In the genomic region with DNA sequence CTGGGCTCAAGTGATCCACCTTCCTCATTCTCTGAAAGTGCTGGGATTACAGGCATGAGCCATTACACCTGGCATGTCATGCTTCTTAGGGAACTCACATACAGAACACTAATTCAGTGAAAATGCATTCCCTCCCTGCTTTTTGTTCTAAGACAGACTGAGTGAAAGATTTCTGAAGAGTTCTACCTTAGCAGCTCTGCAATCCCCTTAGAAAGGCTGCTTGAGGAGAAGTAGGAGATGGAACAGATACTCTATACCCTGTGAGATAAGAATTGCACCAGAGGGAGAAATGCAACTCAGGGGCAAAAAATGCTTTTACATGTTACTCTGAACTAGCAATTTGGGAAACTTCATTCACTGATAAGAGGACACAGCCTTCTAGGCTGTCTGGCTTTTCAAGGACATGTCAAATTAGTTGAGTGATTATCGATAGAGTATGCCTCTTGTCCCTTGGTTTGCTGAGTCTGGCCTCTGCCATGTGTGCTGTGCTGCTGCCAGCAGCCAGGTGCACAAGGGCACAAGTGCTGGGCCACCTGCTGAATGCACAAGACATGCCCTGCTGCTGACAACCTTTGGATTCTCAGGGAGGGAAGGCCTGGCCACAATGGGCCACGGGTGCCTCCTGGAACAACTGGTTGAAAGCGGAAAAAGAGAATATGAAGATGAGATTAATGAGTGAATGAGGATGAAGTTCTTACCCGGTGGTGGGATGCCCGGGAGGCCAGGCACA, we compare ENCODE assay signal across 16 cellular contexts. TPM values are rescaled to one million over a fixed set of nuclear protein-coding genes. Genes with fewer than 3 reads are reported as not detected.
A peak's percentile ranks its signal among the peaks of the same experiment; 100 is the strongest.
DNase-seq lines count a peak whose midpoint lies in the region; ATAC-seq and TF ChIP-seq lines count a peak whose summit lies in the region.
"Had no signal": no experiment of that assay in that cellular context is flagged by ENCODE, and none has a peak within 500 bp of the region (broad histone marks: within the 10 kb centered on the region; RNA-seq: fewer than 3 reads in every experiment).

No MANE protein-coding gene starts in this region.

- H3K27me3 Mint-ChIP-seq in WTC11 (ENCODE audit: low read depth) = no peaks in the 10 kb centered on the region
- no peaks in the 10 kb centered on the region for H3K27me3 Mint-ChIP-seq in nephron progenitor cell (ENCODE audit: low read depth, poor library complexity)

- H3K36me3 Mint-ChIP-seq in WTC11 = peaks cover 17% of the 10 kb centered on the region
- peaks cover 29% of the 10 kb centered on the region for H3K36me3 Mint-ChIP-seq in nephron progenitor cell (ENCODE audit: low read depth)

- peak; percentile 0 for DNase-seq in NCI-H1105 treated with DMSO at 0.1 percent for 48 hours (lab: John Stamatoyannopoulos, UW)
- DNase-seq in NCI-H1105 (lab: John Stamatoyannopoulos, UW) = no peak
- peak; percentile 27 for DNase-seq in DMS79 treated with DMSO at 0.1 percent for 48 hours (lab: John Stamatoyannopoulos, UW)
- DNase-seq in WTC11 (ENCODE audit: low spot score) = no peak
- no peak for DNase-seq in nephron progenitor cell
- no peak for DNase-seq in stimulated activated CD4-positive, alpha-beta T cell treated with anti-CD3 and anti-CD28 coated beads, Interleukin-15, amount 100 ng/mL, for 24 hours
- DNase-seq in GM10248 (ENCODE audit: extremely low spot score) = no peak
- DNase-seq: Calu3; GDM1; NCI-H1436 treated with DMSO at 0.1 percent for 48 hours; NCI-H524; NK-92 treated with Interleukin-12 subunit alpha and Interleukin-12 subunit beta, amount 100 ng/mL, for 24 hours; OCI-M1; SJCRH30 had no signal

- H3K9me3 Mint-ChIP-seq in WTC11 = no peaks in the 10 kb centered on the region
- H3K9me3 Mint-ChIP-seq in nephron progenitor cell = no peaks in the 10 kb centered on the region
- H3K9me3 Mint-ChIP-seq: GM23338 had no signal

- H3K27ac Mint-ChIP-seq in WTC11 (peak overlapping the region; percentile 84; the same call in 1 of the 2 replicates), nephron progenitor cell (peak overlapping the region; percentile 96)
- H3K27ac Mint-ChIP-seq: GM23338 had no signal

- H3K4me1 Mint-ChIP-seq in WTC11 (peaks cover 11% of the 10 kb centered on the region), nephron progenitor cell (no peaks in the 10 kb centered on the region)

- ATAC-seq in WTC11 (no peak), GM21381 (IDR thresholded peaks at IDR 0.05; ENCODE audit: unreplicated experiment) (no peak)
- ATAC-seq: GM23338 had no signal

- CTCF ChIA-PET in WTC11 (lab: Charles Lee) (no interaction called here), GM10248 (lab: Yijun Ruan, JAX) (no interaction called here)

- POLR2A ChIA-PET in WTC11 (lab: Charles Lee) (no interaction called here), GM10248 (lab: Yijun Ruan, JAX) (interaction anchor here (1.3 kb wide), 1 partner anchor 18 kb away, joined by 3 read pairs; the partner anchor contains the start of gene UQCC5)

- H3K4me3 Mint-ChIP-seq in WTC11 (no peak overlapping the region), nephron progenitor cell (no peak overlapping the region)
- H3K4me3 Mint-ChIP-seq: GM23338 had no signal

- no peak for TF ChIP-seq CTCF in WTC11 (IDR thresholded peaks at IDR 0.05)
- TF ChIP-seq CTCF in nephron progenitor cell (IDR thresholded peaks at IDR 0.05) = no peak
- no peak for TF ChIP-seq CTCF in GM10248 (IDR thresholded peaks at IDR 0.05; ENCODE audit: control extremely low read depth, extremely low read depth, low read depth, missing control alignments)

TF ChIP-seq in WTC11, 78 proteins besides CTCF, POLR2A, EP300 and RAD21:
- TF ChIP-seq USF1 (CRISPR knock-in tag; IDR thresholded peaks at IDR 0.05) (no peak), FOXP4 (CRISPR knock-in tag; IDR thresholded peaks at IDR 0.05) (no peak), KAT7 (CRISPR knock-in tag; IDR thresholded peaks at IDR 0.05; ENCODE audit: borderline replicate concordance) (no peak), ZNF396 (CRISPR knock-in tag; IDR thresholded peaks at IDR 0.05; ENCODE audit: borderline replicate concordance) (no peak), FOXP1 (CRISPR knock-in tag; IDR thresholded peaks at IDR 0.05; ENCODE audit: borderline replicate concordance) (no peak), GTF2I (CRISPR knock-in tag; conservative IDR thresholded peaks at IDR 0.05) (no peak), CDX4 (CRISPR knock-in tag; IDR thresholded peaks at IDR 0.05; ENCODE audit: borderline replicate concordance) (no peak), ATF1 (CRISPR knock-in tag; IDR thresholded peaks at IDR 0.05) (no peak), HMGA2 (CRISPR knock-in tag; IDR thresholded peaks at IDR 0.05) (no peak), CBFB (CRISPR knock-in tag; IDR thresholded peaks at IDR 0.05; ENCODE audit: low read depth) (no peak), NFYB (CRISPR knock-in tag; conservative IDR thresholded peaks at IDR 0.05; ENCODE audit: low read depth) (no peak), SMAD4 (CRISPR knock-in tag; IDR thresholded peaks at IDR 0.05) (no peak), NFE2L1 (CRISPR knock-in tag; IDR thresholded peaks at IDR 0.05) (no peak), CREM (CRISPR knock-in tag; IDR thresholded peaks at IDR 0.05) (no peak), TEAD1 (CRISPR knock-in tag; IDR thresholded peaks at IDR 0.05) (no peak), JAZF1 (CRISPR knock-in tag; IDR thresholded peaks at IDR 0.05) (no peak)
- TF ChIP-seq, protein P1, sequence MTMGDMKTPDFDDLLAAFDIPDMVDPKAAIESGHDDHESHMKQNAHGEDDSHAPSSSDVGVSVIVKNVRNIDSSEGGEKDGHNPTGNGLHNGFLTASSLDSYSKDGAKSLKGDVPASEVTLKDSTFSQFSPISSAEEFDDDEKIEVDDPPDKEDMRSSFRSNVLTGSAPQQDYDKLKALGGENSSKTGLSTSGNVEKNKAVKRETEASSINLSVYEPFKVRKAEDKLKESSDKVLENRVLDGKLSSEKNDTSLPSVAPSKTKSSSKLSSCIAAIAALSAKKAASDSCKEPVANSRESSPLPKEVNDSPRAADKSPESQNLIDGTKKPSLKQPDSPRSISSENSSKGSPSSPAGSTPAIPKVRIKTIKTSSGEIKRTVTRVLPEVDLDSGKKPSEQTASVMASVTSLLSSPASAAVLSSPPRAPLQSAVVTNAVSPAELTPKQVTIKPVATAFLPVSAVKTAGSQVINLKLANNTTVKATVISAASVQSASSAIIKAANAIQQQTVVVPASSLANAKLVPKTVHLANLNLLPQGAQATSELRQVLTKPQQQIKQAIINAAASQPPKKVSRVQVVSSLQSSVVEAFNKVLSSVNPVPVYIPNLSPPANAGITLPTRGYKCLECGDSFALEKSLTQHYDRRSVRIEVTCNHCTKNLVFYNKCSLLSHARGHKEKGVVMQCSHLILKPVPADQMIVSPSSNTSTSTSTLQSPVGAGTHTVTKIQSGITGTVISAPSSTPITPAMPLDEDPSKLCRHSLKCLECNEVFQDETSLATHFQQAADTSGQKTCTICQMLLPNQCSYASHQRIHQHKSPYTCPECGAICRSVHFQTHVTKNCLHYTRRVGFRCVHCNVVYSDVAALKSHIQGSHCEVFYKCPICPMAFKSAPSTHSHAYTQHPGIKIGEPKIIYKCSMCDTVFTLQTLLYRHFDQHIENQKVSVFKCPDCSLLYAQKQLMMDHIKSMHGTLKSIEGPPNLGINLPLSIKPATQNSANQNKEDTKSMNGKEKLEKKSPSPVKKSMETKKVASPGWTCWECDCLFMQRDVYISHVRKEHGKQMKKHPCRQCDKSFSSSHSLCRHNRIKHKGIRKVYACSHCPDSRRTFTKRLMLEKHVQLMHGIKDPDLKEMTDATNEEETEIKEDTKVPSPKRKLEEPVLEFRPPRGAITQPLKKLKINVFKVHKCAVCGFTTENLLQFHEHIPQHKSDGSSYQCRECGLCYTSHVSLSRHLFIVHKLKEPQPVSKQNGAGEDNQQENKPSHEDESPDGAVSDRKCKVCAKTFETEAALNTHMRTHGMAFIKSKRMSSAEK (CRISPR knock-in tag; IDR thresholded peaks at IDR 0.05; ENCODE audit: borderline replicate concordance) = no peak
- TF ChIP-seq, protein P2, sequence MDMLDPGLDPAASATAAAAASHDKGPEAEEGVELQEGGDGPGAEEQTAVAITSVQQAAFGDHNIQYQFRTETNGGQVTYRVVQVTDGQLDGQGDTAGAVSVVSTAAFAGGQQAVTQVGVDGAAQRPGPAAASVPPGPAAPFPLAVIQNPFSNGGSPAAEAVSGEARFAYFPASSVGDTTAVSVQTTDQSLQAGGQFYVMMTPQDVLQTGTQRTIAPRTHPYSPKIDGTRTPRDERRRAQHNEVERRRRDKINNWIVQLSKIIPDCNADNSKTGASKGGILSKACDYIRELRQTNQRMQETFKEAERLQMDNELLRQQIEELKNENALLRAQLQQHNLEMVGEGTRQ (CRISPR knock-in tag; IDR thresholded peaks at IDR 0.05) = no peak

RNA-seq across cellular contexts. Expression of gene UQCC5, which starts 17.8 kb away (rescaled TPM):
- 30.0 to 37.8 TPM (median 36.4 TPM) in 3 replicates for total RNA-seq in WTC11 (2021)

RNA-seq across cellular contexts. Expression of gene NT5DC2, which starts 20.5 kb away (rescaled TPM):
- total RNA-seq in WTC11 (2021) = 377 to 430 TPM (median 417 TPM) in 3 replicates

RNA-seq across cellular contexts. Expression of gene STAB1, which starts 59.1 kb away (rescaled TPM):
- total RNA-seq in WTC11 (2021) = 1.9 to 2.6 TPM (median 2.1 TPM) in 3 replicates
- total RNA-seq: SJCRH30 had no signal

Comparison
In these comparisons a context has a peak if more than half of its experiments do, and no peak if none do; other contexts are left out.
1. DNase-seq: peak in NCI-H1105 treated with DMSO at 0.1 percent for 48 hours (single experiment) and DMS79 treated with DMSO at 0.1 percent for 48 hours (single experiment); none in NCI-H1105 (single experiment), WTC11 (single experiment), nephron progenitor cell (single experiment), stimulated activated CD4-positive, alpha-beta T cell treated with anti-CD3 and anti-CD28 coated beads, Interleukin-15, amount 100 ng/mL, for 24 hours (single experiment) and GM10248 (single experiment).